In genomic region chr12:130870442-130871285, GRCh38 we compare ENCODE assay signal across 8 cellular contexts. TPM values are rescaled to one million over a fixed set of nuclear protein-coding genes. Genes with fewer than 3 reads are reported as not detected.
A peak's percentile ranks its signal among the peaks of the same experiment; 100 is the strongest.
DNase-seq lines count a peak whose midpoint lies in the region; ATAC-seq and TF ChIP-seq lines count a peak whose summit lies in the region.

No MANE protein-coding gene starts in this region.

- H2AFZ ChIP-seq in neural cell (ENCODE audit: low read depth, low read length), result no peak overlapping the region

- H3K36me3 Mint-ChIP-seq in activated T-helper 2 cell treated with anti-CD3 and anti-CD28 coated beads, Interferon-gamma antibody, Interleukin-2, Interleukin-4, amounts not matched to agents 10 μg/mL and 5 μg/mL and 100 μg/mL, durations not matched to agents 14 hours and 24 hours and 36 hours (ENCODE audit: low read depth), result peaks cover 33% of the 10 kb centered on the region

- peaks cover 42% of the 10 kb centered on the region for H3K4me1 Mint-ChIP-seq in activated T-helper 2 cell treated with anti-CD3 and anti-CD28 coated beads, Interferon-gamma antibody, Interleukin-2, Interleukin-4, amounts not matched to agents 10 μg/mL and 5 μg/mL and 100 μg/mL, durations not matched to agents 14 hours and 24 hours and 36 hours (ENCODE audit: low read depth)

- peak overlapping the region; percentile 77 for H3K9ac ChIP-seq in neural cell (ENCODE audit: low read length)

- H3K4me3 Mint-ChIP-seq in activated T-helper 2 cell treated with anti-CD3 and anti-CD28 coated beads, Interferon-gamma antibody, Interleukin-2, Interleukin-4, amounts not matched to agents 10 μg/mL and 5 μg/mL and 100 μg/mL, durations not matched to agents 14 hours and 24 hours and 36 hours (ENCODE audit: low read depth), result peak overlapping the region; percentile 86

- peak overlapping the region; percentile 73 for H3K27ac ChIP-seq in neural cell (ENCODE audit: low read length)

- peak overlapping the region; percentile 45 for H3K4me2 ChIP-seq in neural cell (ENCODE audit: low read length)

- no peaks in the 10 kb centered on the region for H3K9me3 Mint-ChIP-seq in activated T-helper 2 cell treated with anti-CD3 and anti-CD28 coated beads, Interferon-gamma antibody, Interleukin-2, Interleukin-4, amounts not matched to agents 10 μg/mL and 5 μg/mL and 100 μg/mL, durations not matched to agents 14 hours and 24 hours and 36 hours

- H3K79me2 ChIP-seq in neural cell (replicated peaks; ENCODE audit: insufficient read depth, low read length), result peaks cover 22% of the 10 kb centered on the region

- peak; percentile 82 for DNase-seq in Ammon's horn (ENCODE audit: low spot score)
- peak; percentile 70 for DNase-seq in RPMI7951 (ENCODE audit: low read depth)
- DNase-seq in activated T-helper 2 cell treated with anti-CD3 and anti-CD28 coated beads, Interferon-gamma antibody, Interleukin-2, Interleukin-4, amounts not matched to agents 10 μg/mL and 5 μg/mL and 100 μg/mL, durations not matched to agents 14 hours and 24 hours and 36 hours (ENCODE audit: low spot score), result peak; percentile 61
- DNase-seq in fibroblast of pulmonary artery (ENCODE audit: low read depth), result peak; percentile 96
- DNase-seq in stimulated activated naive CD8-positive, alpha-beta T cell treated with anti-CD3 and anti-CD28 coated beads, Interleukin-15, Interleukin-2, amounts not matched to agents 100 U/mL and 50 U/mL, for 24 hours, result peak; percentile 70

- H3K27me3 ChIP-seq in neural cell (ENCODE audit: insufficient read depth, low read depth, low read length), result no peaks in the 10 kb centered on the region

- TF ChIP-seq CTCF in fibroblast of pulmonary artery (IDR thresholded peaks at IDR 0.05; ENCODE audit: low read length, missing control alignments) (peak; percentile 67), neural cell (IDR thresholded peaks at IDR 0.05; ENCODE audit: poor library complexity, severe bottlenecking) (no peak)

- H3K9me2 ChIP-seq in neural cell (ENCODE audit: insufficient read depth, low read length), result no peaks in the 10 kb centered on the region

- no peak for TF ChIP-seq EP300 in neural cell (conservative IDR thresholded peaks at IDR 0.05; ENCODE audit: poor library complexity, severe bottlenecking)

- H3K36me3 ChIP-seq in neural cell (ENCODE audit: insufficient read depth, low read length), result no peaks in the 10 kb centered on the region

- no peaks in the 10 kb centered on the region for H3K9me3 ChIP-seq in neural cell (ENCODE audit: low read length)

- intact Hi-C loops in activated T-helper 2 cell treated with anti-CD3 and anti-CD28 coated beads, Interferon-gamma antibody, Interleukin-2, Interleukin-4, amounts not matched to agents 10 μg/mL and 5 μg/mL and 100 μg/mL, durations not matched to agents 14 hours and 24 hours and 36 hours (cut with micrococcal nuclease), result loop anchor here (1.0 to 5.0 kb wide), 2 partner anchors 31 to 222 kb away; partner anchors contain the start of gene STX2

- H3K27me3 Mint-ChIP-seq in activated T-helper 2 cell treated with anti-CD3 and anti-CD28 coated beads, Interferon-gamma antibody, Interleukin-2, Interleukin-4, amounts not matched to agents 10 μg/mL and 5 μg/mL and 100 μg/mL, durations not matched to agents 14 hours and 24 hours and 36 hours (ENCODE audit: low read depth), result no peaks in the 10 kb centered on the region

- H4K20me1 ChIP-seq in neural cell (ENCODE audit: insufficient read depth), result peaks cover 8% of the 10 kb centered on the region

- peak overlapping the region; percentile 89 for H3K27ac Mint-ChIP-seq in activated T-helper 2 cell treated with anti-CD3 and anti-CD28 coated beads, Interferon-gamma antibody, Interleukin-2, Interleukin-4, amounts not matched to agents 10 μg/mL and 5 μg/mL and 100 μg/mL, durations not matched to agents 14 hours and 24 hours and 36 hours

- ATAC-seq in GM18868 (IDR thresholded peaks at IDR 0.05; ENCODE audit: unreplicated experiment) (peak; percentile 33), HG03139 (IDR thresholded peaks at IDR 0.05; ENCODE audit: unreplicated experiment) (peak; percentile 41)
- peak; percentile 70 for ATAC-seq in stimulated activated naive CD8-positive, alpha-beta T cell treated with anti-CD3 and anti-CD28 coated beads, Interleukin-15, Interleukin-2, amounts not matched to agents 100 U/mL and 50 U/mL, for 24 hours

- H3K4me3 ChIP-seq in fibroblast of pulmonary artery (replicated peaks; ENCODE audit: low read depth, low read length) (peak overlapping the region; percentile 66), neural cell (ENCODE audit: low read length) (peak overlapping the region; percentile 72)

- no peaks in the 10 kb centered on the region for H3F3A ChIP-seq in neural cell (ENCODE audit: insufficient read depth, low read length, poor library complexity, severe bottlenecking)

- no peak for TF ChIP-seq RAD21 in neural cell (conservative IDR thresholded peaks at IDR 0.05)

TF ChIP-seq in neural cell, 6 proteins besides CTCF, POLR2A, EP300 and RAD21:
- TF ChIP-seq REST (IDR thresholded peaks at IDR 0.05; ENCODE audit: borderline replicate concordance) (no peak), SMC3 (conservative IDR thresholded peaks at IDR 0.05; ENCODE audit: poor library complexity) (no peak), MXI1 (conservative IDR thresholded peaks at IDR 0.05; ENCODE audit: poor library complexity, severe bottlenecking) (no peak)

RNA-seq across cellular contexts. Expression of gene RAN, which starts 1.2 kb away (rescaled TPM):
- 717 and 1,052 TPM in 2 replicates for total RNA-seq in RPMI7951 (2014; rRNA removed; shearing (Covaris generic))
- total RNA-seq in activated T-helper 2 cell treated with anti-CD3 and anti-CD28 coated beads, Interferon-gamma antibody, Interleukin-2, Interleukin-4, amounts not matched to agents 10 μg/mL and 5 μg/mL and 100 μg/mL, durations not matched to agents 14 hours and 24 hours and 36 hours, result 1,905 and 1,953 TPM in 2 replicates
- polyA plus RNA-seq in neural cell, result 579 and 616 TPM in 2 replicates
- polyA minus RNA-seq in neural cell, result 316 and 334 TPM in 2 replicates

RNA-seq across cellular contexts. Expression of gene STX2, which starts 31.6 kb away (rescaled TPM):
- 28.1 and 29.7 TPM in 2 replicates for total RNA-seq in RPMI7951 (2014; rRNA removed; shearing (Covaris generic))
- total RNA-seq in activated T-helper 2 cell treated with anti-CD3 and anti-CD28 coated beads, Interferon-gamma antibody, Interleukin-2, Interleukin-4, amounts not matched to agents 10 μg/mL and 5 μg/mL and 100 μg/mL, durations not matched to agents 14 hours and 24 hours and 36 hours, result 19.6 and 19.9 TPM in 2 replicates
- 58.4 and 67.0 TPM in 2 replicates for polyA plus RNA-seq in neural cell
- 23.9 and 28.4 TPM in 2 replicates for polyA minus RNA-seq in neural cell

Comparison
In these comparisons a context has a peak if more than half of its experiments do, and no peak if none do; other contexts are left out.
1. Peak in every context shown above with its lines: DNase-seq, ATAC-seq, H3K4me3 ChIP-seq and H3K27ac ChIP-seq.